In genomic region chr4:183751081-183751480, GRCh38 we compare ENCODE assay signal across 23 cellular contexts.
"Had no signal": no experiment of that assay in that cellular context is flagged by ENCODE, and none has a peak within 500 bp of the region (broad histone marks: within the 10 kb centered on the region; RNA-seq: fewer than 3 reads in every experiment).

No MANE protein-coding gene starts in this region.

- DNase-seq: nephron progenitor cell; nucleus accumbens; pancreas; psoas muscle; right cardiac atrium; right lobe of liver; sigmoid colon; small intestine; stimulated activated CD4-positive, alpha-beta T cell treated with anti-CD3 and anti-CD28 coated beads, Interleukin-15, amount 100 ng/mL, for 24 hours; stimulated activated CD4-positive, alpha-beta T cell treated with anti-CD3 and anti-CD28 coated beads, Interleukin-2, amount 100 ng/mL, for 24 hours; stimulated activated CD4-positive, alpha-beta T cell treated with anti-CD3 and anti-CD28 coated beads, Interleukin-2, amount 100 ng/mL, for 48 hours; stimulated activated CD4-positive, alpha-beta T cell treated with anti-CD3 and anti-CD28 coated beads, Interleukin-4, amount 100 ng/mL, for 24 hours; stimulated activated naive B cell treated with anti-CD40 and anti-IgM and Interleukin-4, amounts not matched to agents 10 μg/mL and 1 μg/mL and 100 μg/mL, for 72 hours; stimulated activated naive CD4-positive, alpha-beta T cell treated with Interleukin-2 at 50 U/mL for 16 hours; stomach; thyroid gland; upper lobe of left lung had no signal

- ATAC-seq: natural killer cell treated with Interleukin-12 subunit alpha and Interleukin-12 subunit beta and Interleukin-15 and Interleukin-18, amount 100 ng/mL, for 72 hours; pancreas; psoas muscle; right cardiac atrium; right lobe of liver; stimulated activated effector memory CD8-positive, alpha-beta T cell treated with anti-CD3 and anti-CD28 coated beads, Interleukin-12 subunit alpha, Interleukin-12 subunit beta, amount 100 ng/mL, for 72 hours; stimulated activated naive B cell treated with anti-CD40 and anti-IgM and Interleukin-4, amounts not matched to agents 10 μg/mL and 1 μg/mL and 100 μg/mL, for 72 hours had no signal

- H3K36me3 ChIP-seq: neutrophil, pancreas, right lobe of liver, sigmoid colon, stomach, thoracic aorta, thyroid gland, tibial nerve, upper lobe of left lung, vagina had no signal

- H3K4me3 ChIP-seq: pancreas, psoas muscle, right lobe of liver, sigmoid colon, stomach, thoracic aorta, thyroid gland, tibial nerve, upper lobe of left lung, vagina had no signal

- H3K9me3 ChIP-seq: neutrophil, pancreas, psoas muscle, right lobe of liver, stomach, thoracic aorta, thyroid gland, tibial nerve, upper lobe of left lung, vagina had no signal

- H3K27me3 ChIP-seq: neutrophil, pancreas, right lobe of liver, sigmoid colon, stomach, thyroid gland, tibial nerve, upper lobe of left lung, vagina had no signal

- H3K27ac ChIP-seq: neutrophil, pancreas, psoas muscle, right lobe of liver, sigmoid colon, stomach, thoracic aorta, thyroid gland, tibial nerve, upper lobe of left lung, vagina had no signal

- H3K4me1 ChIP-seq: psoas muscle, right lobe of liver, upper lobe of left lung had no signal
